9 cellular contexts compared by ENCODE assay signal in genomic region chr5:76165029-76165428, GRCh38.
"Had no signal": no experiment of that assay in that cellular context is flagged by ENCODE, and none has a peak within 500 bp of the region (broad histone marks: within the 10 kb centered on the region; RNA-seq: fewer than 3 reads in every experiment).

No MANE protein-coding gene starts in this region.

- H3K4me3 ChIP-seq: GM23248, GM23338, HAP-1 had no signal

- H3K4me1 ChIP-seq: HAP-1 had no signal

- H3K9me3 ChIP-seq: HAP-1 had no signal

- DNase-seq: GM23248, GOT3, H7, H9, HCEC 1CT, HFFc6 had no signal

- H3K27ac ChIP-seq: GM23248 had no signal

- H3K27ac Mint-ChIP-seq: GM23338, H9, HFFc6 had no signal

- H3K4me3 Mint-ChIP-seq: GM23338, H9, HFFc6 had no signal

- H3K36me3 ChIP-seq: HAP-1 had no signal

- ATAC-seq: GM23338, HCT116 had no signal

- H3K4me1 Mint-ChIP-seq: GM23338 had no signal
